In genomic region chr10:62199584-62199983, GRCh38 we compare ENCODE assay signal across 14 cellular contexts.
DNase-seq lines count a peak whose midpoint lies in the region; ATAC-seq lines count a peak whose summit lies in the region.
"Had no signal": no experiment of that assay in that cellular context is flagged by ENCODE, and none has a peak within 500 bp of the region (broad histone marks: within the 10 kb centered on the region; RNA-seq: fewer than 3 reads in every experiment).

No MANE protein-coding gene starts in this region.

- H3K9me3 Mint-ChIP-seq in CD4-positive, alpha-beta memory T cell = no peaks in the 10 kb centered on the region
- no peaks in the 10 kb centered on the region for H3K9me3 Mint-ChIP-seq in activated T-helper 17 cell treated with anti-CD3 and anti-CD28 coated beads, Interleukin-2, amount 50 U/mL, for 72 hours

- H3K4me1 Mint-ChIP-seq in CD4-positive, alpha-beta memory T cell = peaks cover 9 to 28% (median 16%) of the 10 kb centered on the region in 4 donors
- peaks cover 5% of the 10 kb centered on the region for H3K4me1 Mint-ChIP-seq in activated T-helper 17 cell treated with anti-CD3 and anti-CD28 coated beads, Interleukin-2, amount 50 U/mL, for 72 hours

- H3K27me3 ChIP-seq in CD4-positive, alpha-beta memory T cell (ENCODE audit: insufficient read depth, low read length) = no peaks in the 10 kb centered on the region
- H3K27me3 ChIP-seq in mesendoderm (ENCODE audit: insufficient read depth, low read length, poor library complexity) = no peaks in the 10 kb centered on the region
- H3K27me3 ChIP-seq: BE2C, tibial nerve had no signal

- H2AK5ac ChIP-seq in mesendoderm (ENCODE audit: low read length) = no peak overlapping the region

- H4K5ac ChIP-seq in mesendoderm (ENCODE audit: low read length) = no peak overlapping the region

- H3K4me2 ChIP-seq in mesendoderm (ENCODE audit: low read length) = no peak overlapping the region

- WGBS in mesendoderm (ENCODE audit: extremely low coverage, insufficient coverage, low lambda C conversion rate) = no CpG with 5 or more reads among the region's 1 CpG

- H2BK120ac ChIP-seq in mesendoderm (ENCODE audit: low read depth, low read length) = no peak overlapping the region

- no peak overlapping the region for H2BK5ac ChIP-seq in mesendoderm (ENCODE audit: low read length)

- no peak overlapping the region for H3K18ac ChIP-seq in mesendoderm (ENCODE audit: low read length)

- no peaks in the 10 kb centered on the region for H3K27me3 Mint-ChIP-seq in CD4-positive, alpha-beta memory T cell
- no peaks in the 10 kb centered on the region for H3K27me3 Mint-ChIP-seq in activated T-helper 17 cell treated with anti-CD3 and anti-CD28 coated beads, Interleukin-2, amount 50 U/mL, for 72 hours

- no peak overlapping the region for H3K4me3 ChIP-seq in CD4-positive, alpha-beta memory T cell (ENCODE audit: low read length in 2 of 2)
- H3K4me3 ChIP-seq in mesendoderm (ENCODE audit: low read length) = no peak overlapping the region
- H3K4me3 ChIP-seq: tibial nerve had no signal

- no peak overlapping the region for H4K8ac ChIP-seq in mesendoderm (ENCODE audit: low read depth, low read length)

- peak in 3 of 5 donors; percentile 13 to 30 (median 27) for DNase-seq in CD4-positive, alpha-beta memory T cell
- DNase-seq in NCI-H82 treated with DMSO at 0.1 percent for 48 hours (lab: John Stamatoyannopoulos, UW; ENCODE audit: unreplicated experiment) (no peak), mesendoderm (no peak), dedifferentiated amniotic fluid mesenchymal stem cell (ENCODE audit: extremely low spot score) (no peak)
- DNase-seq: aorta, BE2C, NCI-H446 treated with DMSO at 0.1 percent for 48 hours, retina had no signal

- no peak overlapping the region for H3K56ac ChIP-seq in mesendoderm (ENCODE audit: low read length)

- H3K23ac ChIP-seq in mesendoderm (ENCODE audit: low read length) = no peak overlapping the region

- H3K36me3 Mint-ChIP-seq in CD4-positive, alpha-beta memory T cell = peaks cover 0 to 6% of the 10 kb centered on the region in 2 donors
- no peaks in the 10 kb centered on the region for H3K36me3 Mint-ChIP-seq in activated T-helper 17 cell treated with anti-CD3 and anti-CD28 coated beads, Interleukin-2, amount 50 U/mL, for 72 hours (ENCODE audit: low read depth)

- peak overlapping the region in 1 of 7 donors; percentile 82 for H3K27ac Mint-ChIP-seq in CD4-positive, alpha-beta memory T cell
- peak overlapping the region; percentile 77 for H3K27ac Mint-ChIP-seq in activated T-helper 17 cell treated with anti-CD3 and anti-CD28 coated beads, Interleukin-2, amount 50 U/mL, for 72 hours

- H3K9ac ChIP-seq in mesendoderm (ENCODE audit: low read length) = no peak overlapping the region

- H2BK15ac ChIP-seq in mesendoderm (replicated peaks; ENCODE audit: low read depth) = no peak overlapping the region

- H3K79me2 ChIP-seq in mesendoderm (ENCODE audit: control insufficient read depth, insufficient read depth, low read length) = no peaks in the 10 kb centered on the region

- no peaks in the 10 kb centered on the region for H3K36me3 ChIP-seq in CD4-positive, alpha-beta memory T cell (ENCODE audit: insufficient read depth, low read length)
- H3K36me3 ChIP-seq in mesendoderm (ENCODE audit: control insufficient read depth, insufficient read depth, low read length) = no peaks in the 10 kb centered on the region
- H3K36me3 ChIP-seq: BE2C, tibial nerve had no signal

- peak overlapping the region in 1 of 8 donors; percentile 12 for H3K4me3 Mint-ChIP-seq in CD4-positive, alpha-beta memory T cell
- peak overlapping the region; percentile 31 for H3K4me3 Mint-ChIP-seq in activated T-helper 17 cell treated with anti-CD3 and anti-CD28 coated beads, Interleukin-2, amount 50 U/mL, for 72 hours

- H3K27ac ChIP-seq in CD4-positive, alpha-beta memory T cell (ENCODE audit: low read depth, low read length) = no peak overlapping the region
- H3K27ac ChIP-seq in mesendoderm (ENCODE audit: low read depth, low read length) = no peak overlapping the region
- H3K27ac ChIP-seq: tibial nerve had no signal

- POLR2A ChIA-PET in CD4-positive, alpha-beta memory T cell (lab: Charles Lee; ENCODE audit: partially characterized antibody) = interaction anchor here (0.6 kb wide), 1 partner anchor 113 kb away, joined by 3 read pairs; no protein-coding TSS in a partner anchor

- H3K9me3 ChIP-seq in CD4-positive, alpha-beta memory T cell (ENCODE audit: control insufficient read depth in 1 of 2, low read length in 2 of 2) = no peaks in the 10 kb centered on the region
- H3K9me3 ChIP-seq: BE2C, tibial nerve had no signal

- H3K4ac ChIP-seq in mesendoderm (ENCODE audit: low read depth, low read length) = no peak overlapping the region

- CTCF ChIA-PET in CD4-positive, alpha-beta memory T cell (lab: Charles Lee; ENCODE audit: partially characterized antibody) = no interaction called here

- no peaks in the 10 kb centered on the region for H3K79me1 ChIP-seq in mesendoderm (ENCODE audit: low read length)

- peaks cover 35% of the 10 kb centered on the region for H3K4me1 ChIP-seq in CD4-positive, alpha-beta memory T cell (ENCODE audit: insufficient read depth, low read length)
- no peaks in the 10 kb centered on the region for H3K4me1 ChIP-seq in mesendoderm (ENCODE audit: control insufficient read depth, low read depth, low read length)
- H3K4me1 ChIP-seq: BE2C had no signal

- intact Hi-C loops in CD4-positive, alpha-beta memory T cell (cut with micrococcal nuclease) = no loop called here

- ATAC-seq in GM18868 (IDR thresholded peaks at IDR 0.05; ENCODE audit: unreplicated experiment) (peak; percentile 98), HG02973 (IDR thresholded peaks at IDR 0.05; ENCODE audit: unreplicated experiment) (peak; percentile 62), HG03097 (IDR thresholded peaks at IDR 0.05; ENCODE audit: low FRiP score, unreplicated experiment) (no peak)
- ATAC-seq in activated T-helper 17 cell treated with anti-CD3 and anti-CD28 coated beads, Interleukin-2, amount 50 U/mL, for 72 hours (replicated peaks) = peak; percentile 100
- ATAC-seq: Right ventricle myocardium inferior had no signal

Comparison
In these comparisons a context has a peak if more than half of its experiments do, and no peak if none do; other contexts are left out.
1. DNase-seq: peak in CD4-positive, alpha-beta memory T cell (3 of 5); none in NCI-H82 treated with DMSO at 0.1 percent for 48 hours (single experiment), mesendoderm (single experiment) and dedifferentiated amniotic fluid mesenchymal stem cell (single experiment).